ENCODE assay signal across 1 cellular context in genomic region chr19:6572217-6572616, GRCh38.
TF ChIP-seq lines count a peak whose summit lies in the region.

No MANE protein-coding gene starts in this region.

TF ChIP-seq in GM23338, 12 proteins besides CTCF, POLR2A, EP300 and RAD21 (continued from another document):
- TF ChIP-seq ETS1 (IDR thresholded peaks at IDR 0.05), result no peak
- TF ChIP-seq JUNB (IDR thresholded peaks at IDR 0.05; ENCODE audit: unreplicated experiment), result no peak
- no peak for TF ChIP-seq POLR2AphosphoS5 (IDR thresholded peaks at IDR 0.05; ENCODE audit: low read depth)
- no peak for TF ChIP-seq EZH2phosphoT487 (IDR thresholded peaks at IDR 0.05; ENCODE audit: unreplicated experiment)
- no peak for TF ChIP-seq CREB1 (CRISPR knock-in tag; IDR thresholded peaks at IDR 0.05; ENCODE audit: low read depth)
- TF ChIP-seq EZH2 (IDR thresholded peaks at IDR 0.05; ENCODE audit: low read depth, unreplicated experiment), result no peak
- TF ChIP-seq ZNF114 (CRISPR knock-in tag; IDR thresholded peaks at IDR 0.05), result no peak
- no peak for TF ChIP-seq ZNF331 (CRISPR knock-in tag; IDR thresholded peaks at IDR 0.05; ENCODE audit: low read depth)
- no peak for TF ChIP-seq REST (IDR thresholded peaks at IDR 0.05; ENCODE audit: unreplicated experiment)
- TF ChIP-seq NANOG (IDR thresholded peaks at IDR 0.05; ENCODE audit: borderline replicate concordance), result no peak
